8 cellular contexts compared by ENCODE assay signal in genomic region chr15:84598993-84599392, GRCh38. TPM values are rescaled to one million over a fixed set of nuclear protein-coding genes. Genes with fewer than 3 reads are reported as not detected.
DNase-seq lines count a peak whose midpoint lies in the region; ATAC-seq lines count a peak whose summit lies in the region.

No MANE protein-coding gene starts in this region.

- peaks cover 26 to 69% (median 66%) of the 10 kb centered on the region in 4 donors for H3K4me1 Mint-ChIP-seq in naive thymus-derived CD8-positive, alpha-beta T cell

- H3K36me3 Mint-ChIP-seq in naive thymus-derived CD8-positive, alpha-beta T cell, result peaks cover 0 to 5% (median 0%) of the 10 kb centered on the region in 3 donors

- peak overlapping the region; percentile 30 to 98 (median 66) for H3K4me3 Mint-ChIP-seq in naive thymus-derived CD8-positive, alpha-beta T cell

- H3K27ac Mint-ChIP-seq in naive thymus-derived CD8-positive, alpha-beta T cell, result peak overlapping the region; percentile 22 to 96 (median 92)

- in situ Hi-C loops in SK-MEL-5 (cut with HindIII; ENCODE audit: low pct_unique_long_range_greater_than_20kb, low sequenced_read_pairs), result no loop called here

- DNase-seq in NCI-H1092 treated with DMSO at 0.1 percent for 48 hours (lab: John Stamatoyannopoulos, UW), result peak; percentile 35
- DNase-seq in NCI-H1092 (lab: John Stamatoyannopoulos, UW), result no peak
- peak; percentile 89 for DNase-seq in HuH-7 (ENCODE audit: low spot score)
- peak; percentile 80 for DNase-seq in SK-MEL-5 (ENCODE audit: low read depth, low spot score)
- DNase-seq in dermis blood vessel endothelial cell, result peak; percentile 84
- DNase-seq in naive thymus-derived CD8-positive, alpha-beta T cell, result peak in 1 of 10 donors; percentile 3

- POLR2A ChIA-PET in naive thymus-derived CD8-positive, alpha-beta T cell (lab: Charles Lee), result interaction anchor here (0.5 to 4.4 kb wide), 9 partner anchors 11 to 146 kb away, joined by 3 to 136 read pairs (median 5); partner anchors contain the start of genes SEC11A and WDR73

- no peaks in the 10 kb centered on the region for H3K27me3 Mint-ChIP-seq in naive thymus-derived CD8-positive, alpha-beta T cell

- no peaks in the 10 kb centered on the region for H3K9me3 Mint-ChIP-seq in naive thymus-derived CD8-positive, alpha-beta T cell

- ATAC-seq in naive thymus-derived CD8-positive, alpha-beta T cell, result no peak
- ATAC-seq in HG02763 (IDR thresholded peaks at IDR 0.05; ENCODE audit: unreplicated experiment), result no peak
- ATAC-seq in GM18861 (IDR thresholded peaks at IDR 0.05; ENCODE audit: unreplicated experiment), result no peak

RNA-seq across cellular contexts. Expression of gene ZSCAN2, which starts 1.8 kb away (rescaled TPM):
- total RNA-seq in SK-MEL-5 (2014; rRNA removed; shearing (Covaris generic)), result 17.4 and 19.9 TPM in 2 replicates
- polyA plus RNA-seq in SK-MEL-5 (2015; cell fraction: cytosol; rRNA removed), result 10.1 and 15.9 TPM in 2 replicates
- polyA plus RNA-seq in SK-MEL-5 (2015; cell fraction: nucleus; rRNA removed), result 5.2 and 12.0 TPM in 2 replicates
- 14.5 and 18.5 TPM in 2 replicates for total RNA-seq in dermis blood vessel endothelial cell
- total RNA-seq in naive thymus-derived CD8-positive, alpha-beta T cell, result 10 to 100 TPM; 10.5 to 13.6 TPM
- 10 to 100 TPM in 1 of 3 donors, 1 to 10 TPM in 2; 5.1 to 10.1 (median 7.4) TPM for polyA plus RNA-seq in naive thymus-derived CD8-positive, alpha-beta T cell

RNA-seq across cellular contexts. Expression of gene WDR73, which starts 55.1 kb away (rescaled TPM):
- 31.5 and 32.0 TPM in 2 replicates for total RNA-seq in SK-MEL-5 (2014; rRNA removed; shearing (Covaris generic))
- 21.2 and 23.1 TPM in 2 replicates for polyA plus RNA-seq in SK-MEL-5 (2015; cell fraction: cytosol; rRNA removed)
- 116 and 133 TPM in 2 replicates for polyA plus RNA-seq in SK-MEL-5 (2015; cell fraction: nucleus; rRNA removed)
- 22.1 and 26.4 TPM in 2 replicates for total RNA-seq in dermis blood vessel endothelial cell
- total RNA-seq in naive thymus-derived CD8-positive, alpha-beta T cell, result 10 to 100 TPM; 38.3 to 43.2 TPM
- 10 to 100 TPM; 12.2 to 18.8 (median 17.9) TPM for polyA plus RNA-seq in naive thymus-derived CD8-positive, alpha-beta T cell

RNA-seq across cellular contexts. Expression of gene NMB, which starts 59.0 kb away (rescaled TPM):
- total RNA-seq in SK-MEL-5 (2014; rRNA removed; shearing (Covaris generic)), result 2.5 and 5.4 TPM in 2 replicates
- 2.4 and 3.7 TPM in 2 replicates for polyA plus RNA-seq in SK-MEL-5 (2015; cell fraction: cytosol; rRNA removed)
- 0.33 TPM in 1 of 2 replicates, not detected in the other for polyA plus RNA-seq in SK-MEL-5 (2015; cell fraction: nucleus; rRNA removed)
- total RNA-seq in dermis blood vessel endothelial cell, result 4.4 and 4.6 TPM in 2 replicates
- total RNA-seq in naive thymus-derived CD8-positive, alpha-beta T cell, result 1 to 10 TPM; 1.6 to 2.1 TPM
- 1 to 10 TPM; 1.9 to 5.7 (median 3.3) TPM for polyA plus RNA-seq in naive thymus-derived CD8-positive, alpha-beta T cell
